ENCODE assay signal across 26 cellular contexts in genomic region chr2:69224495-69224803, GRCh38.
DNase-seq lines count a peak whose midpoint lies in the region; ATAC-seq and TF ChIP-seq lines count a peak whose summit lies in the region.
"Had no signal": no experiment of that assay in that cellular context is flagged by ENCODE, and none has a peak within 500 bp of the region (broad histone marks: within the 10 kb centered on the region; RNA-seq: fewer than 3 reads in every experiment).

No MANE protein-coding gene starts in this region.

- CTCF ChIA-PET in PC-9 (lab: Charles Lee) = no interaction called here
- CTCF ChIA-PET in activated CD8-positive, alpha-beta T cell treated with anti-CD3 and anti-CD28 coated beads for 36 hours (lab: Charles Lee) = no interaction called here

- H3K9me3 ChIP-seq in GM23248 (ENCODE audit: low read depth) (no peaks in the 10 kb centered on the region), PC-9 (ENCODE audit: insufficient read depth, low read depth) (no peaks in the 10 kb centered on the region), neural progenitor cell (ENCODE audit: low read depth) (no peaks in the 10 kb centered on the region)
- H3K9me3 ChIP-seq: HAP-1, heart right ventricle had no signal

- ATAC-seq in left colon (peak; percentile 35), HG03520 (IDR thresholded peaks at IDR 0.05; ENCODE audit: unreplicated experiment) (no peak)
- ATAC-seq in activated CD8-positive, alpha-beta T cell treated with anti-CD3 and anti-CD28 coated beads for 36 hours = no peak
- ATAC-seq: activated CD8-positive, alpha-beta memory T cell treated with anti-CD3 and anti-CD28 coated beads, Interleukin-2, amount 10 ng/mL, durations not matched to agents 7 days and 5 days; foreskin keratinocyte; natural killer cell; Panc1; sciatic nerve; stimulated activated memory B cell treated with anti-CD40 and anti-IgM and Interleukin-4, amounts not matched to agents 10 μg/mL and 1 μg/mL and 100 μg/mL, for 72 hours had no signal

- BruUV-seq in PC-9 (replicated peaks; lab: Mats Ljungman, UMichigan) = no TSS peak

- POLR2A ChIA-PET in PC-9 (lab: Charles Lee; ENCODE audit: unreplicated experiment) = no interaction called here
- POLR2A ChIA-PET in activated CD8-positive, alpha-beta T cell treated with anti-CD3 and anti-CD28 coated beads for 36 hours (lab: Charles Lee) = no interaction called here

- H3K36me3 Mint-ChIP-seq in neural progenitor cell = peaks cover 6% of the 10 kb centered on the region
- H3K36me3 Mint-ChIP-seq in immature natural killer cell = no peaks in the 10 kb centered on the region
- no peaks in the 10 kb centered on the region for H3K36me3 Mint-ChIP-seq in activated CD8-positive, alpha-beta T cell treated with anti-CD3 and anti-CD28 coated beads for 36 hours (ENCODE audit: low read depth)
- H3K36me3 Mint-ChIP-seq: activated CD8-positive, alpha-beta memory T cell treated with anti-CD3 and anti-CD28 coated beads, Interleukin-2, amount 10 ng/mL, durations not matched to agents 7 days and 5 days; CD14-positive monocyte; natural killer cell; stimulated activated memory B cell treated with anti-CD40 and anti-IgM and Interleukin-4, amounts not matched to agents 10 μg/mL and 1 μg/mL and 100 μg/mL, for 72 hours had no signal

- intact Hi-C loops in PC-9 (cut with micrococcal nuclease; ENCODE audit: unreplicated experiment) (no loop called here), left colon (cut with DNase I, micrococcal nuclease) (no loop called here)
- intact Hi-C loops in activated CD8-positive, alpha-beta T cell treated with anti-CD3 and anti-CD28 coated beads for 36 hours (cut with micrococcal nuclease) = no loop called here

- H3K9me2 ChIP-seq in GM23248 (ENCODE audit: insufficient read depth) (no peaks in the 10 kb centered on the region), PC-9 (ENCODE audit: insufficient read depth) (no peaks in the 10 kb centered on the region)

- H3K27me3 ChIP-seq in GM23248 (replicated peaks; ENCODE audit: insufficient read depth) = no peaks in the 10 kb centered on the region
- H3K27me3 ChIP-seq in PC-9 (ENCODE audit: insufficient read depth, low read depth) = no peaks in the 10 kb centered on the region
- H3K27me3 ChIP-seq in neural progenitor cell = no peaks in the 10 kb centered on the region
- H3K27me3 ChIP-seq: brain microvascular endothelial cell, foreskin keratinocyte, heart right ventricle had no signal

- no peak overlapping the region for H3K9ac ChIP-seq in GM23248
- H3K9ac ChIP-seq in neural progenitor cell = no peak overlapping the region
- H3K9ac ChIP-seq: parathyroid adenoma had no signal

- no peak for TF ChIP-seq CTCF in PC-9 (conservative IDR thresholded peaks at IDR 0.05)
- no peak for TF ChIP-seq CTCF in neural progenitor cell (IDR thresholded peaks at IDR 0.05)
- no peak for TF ChIP-seq CTCF in activated CD8-positive, alpha-beta T cell treated with anti-CD3 and anti-CD28 coated beads for 36 hours (IDR thresholded peaks at IDR 0.05)

- H3K27ac ChIP-seq in GM23248 (peak overlapping the region; percentile 78; the same call in 1 of the 2 replicates), PC-9 (no peak overlapping the region), neural progenitor cell (no peak overlapping the region)
- H3K27ac ChIP-seq: brain microvascular endothelial cell, foreskin keratinocyte, parathyroid adenoma had no signal

- H3K4me1 ChIP-seq in GM23248 (ENCODE audit: insufficient read depth) (peaks cover 54% of the 10 kb centered on the region), PC-9 (replicated peaks; ENCODE audit: insufficient read depth) (peaks cover 11% of the 10 kb centered on the region), neural progenitor cell (peaks cover 13% of the 10 kb centered on the region)
- H3K4me1 ChIP-seq: HAP-1 had no signal

- H3K36me3 ChIP-seq in GM23248 (ENCODE audit: low read depth) = no peaks in the 10 kb centered on the region
- H3K36me3 ChIP-seq in PC-9 (ENCODE audit: low read depth) = no peaks in the 10 kb centered on the region
- no peaks in the 10 kb centered on the region for H3K36me3 ChIP-seq in neural progenitor cell
- H3K36me3 ChIP-seq: brain microvascular endothelial cell, HAP-1, heart right ventricle had no signal

- DNase-seq in GM23248 = no peak
- no peak for DNase-seq in PC-9
- DNase-seq in left colon = no peak
- no peak for DNase-seq in neural progenitor cell (ENCODE audit: low spot score)
- no peak for DNase-seq in T-helper 1 cell
- DNase-seq in immature natural killer cell = no peak
- no peak for DNase-seq in activated CD8-positive, alpha-beta T cell treated with anti-CD3 and anti-CD28 coated beads for 36 hours
- DNase-seq: activated CD4-positive, alpha-beta T cell treated with anti-CD3 and anti-CD28 coated beads, Interleukin-2, amount 10 ng/mL, durations not matched to agents 7 days and 5 days; activated CD8-positive, alpha-beta memory T cell treated with anti-CD3 and anti-CD28 coated beads, Interleukin-2, amount 10 ng/mL, durations not matched to agents 7 days and 5 days; activated naive CD4-positive, alpha-beta T cell; activated T-cell treated with anti-CD3 and anti-CD28 coated beads, Interleukin-2, amount 50 U/mL, for 48 hours; brain microvascular endothelial cell; effector CD8-positive, alpha-beta T cell; erythroblast; foreskin keratinocyte; heart right ventricle; natural killer cell; SIG-M5; stimulated activated CD4-positive, alpha-beta T cell treated with anti-CD3 and anti-CD28 coated beads, Interleukin-4, amount 100 ng/mL, for 4 hours had no signal

- in situ Hi-C loops in GM23248 (cut with MboI) = no loop called here

- H3K4me3 ChIP-seq in GM23248 (no peak overlapping the region), PC-9 (no peak overlapping the region), neural progenitor cell (no peak overlapping the region)
- H3K4me3 ChIP-seq: HAP-1, heart right ventricle had no signal

- H2AFZ ChIP-seq in GM23248 (no peak overlapping the region), PC-9 (no peak overlapping the region), neural progenitor cell (replicated peaks) (no peak overlapping the region)
- H2AFZ ChIP-seq: parathyroid adenoma had no signal

- H3K27ac Mint-ChIP-seq in neural progenitor cell = no peak overlapping the region
- no peak overlapping the region for H3K27ac Mint-ChIP-seq in immature natural killer cell
- H3K27ac Mint-ChIP-seq in activated CD8-positive, alpha-beta T cell treated with anti-CD3 and anti-CD28 coated beads for 36 hours = no peak overlapping the region
- H3K27ac Mint-ChIP-seq: activated CD4-positive, alpha-beta T cell treated with anti-CD3 and anti-CD28 coated beads, Interleukin-2, amount 10 ng/mL, durations not matched to agents 7 days and 5 days; activated CD8-positive, alpha-beta memory T cell treated with anti-CD3 and anti-CD28 coated beads, Interleukin-2, amount 10 ng/mL, durations not matched to agents 7 days and 5 days; CD14-positive monocyte; natural killer cell; stimulated activated memory B cell treated with anti-CD40 and anti-IgM and Interleukin-4, amounts not matched to agents 10 μg/mL and 1 μg/mL and 100 μg/mL, for 72 hours had no signal

- WGBS in GM23248 (ENCODE audit: low coverage in 1 of 2, low lambda C conversion rate in 2 of 2, missing lambda C conversion rate in 2 of 2), 2 experiments = 54 to 71% methylated on average over 2 of the region's 2 CpGs

- no peaks in the 10 kb centered on the region; the same call in 1 of the 2 replicates for H3K79me2 ChIP-seq in GM23248 (ENCODE audit: insufficient read depth)
- H3K79me2 ChIP-seq in PC-9 (ENCODE audit: low read depth) = no peaks in the 10 kb centered on the region
- H3K79me2 ChIP-seq in neural progenitor cell (ENCODE audit: low read depth) = no peaks in the 10 kb centered on the region
- H3K79me2 ChIP-seq: parathyroid adenoma had no signal

- H4K20me1 ChIP-seq in GM23248 (ENCODE audit: insufficient read depth) (no peaks in the 10 kb centered on the region), PC-9 (ENCODE audit: insufficient read depth) (no peaks in the 10 kb centered on the region), neural progenitor cell (ENCODE audit: low read depth) (no peaks in the 10 kb centered on the region)

- peaks cover 49% of the 10 kb centered on the region for H3F3A ChIP-seq in GM23248 (ENCODE audit: insufficient read depth)
- H3F3A ChIP-seq in PC-9 (ENCODE audit: insufficient read depth, low read depth) = no peaks in the 10 kb centered on the region
- no peaks in the 10 kb centered on the region for H3F3A ChIP-seq in neural progenitor cell (ENCODE audit: low read depth)

- H3K9me3 Mint-ChIP-seq in neural progenitor cell = no peaks in the 10 kb centered on the region
- peaks cover 0 to 2% (median 0%) of the 10 kb centered on the region in 6 donors for H3K9me3 Mint-ChIP-seq in immature natural killer cell
- no peaks in the 10 kb centered on the region for H3K9me3 Mint-ChIP-seq in activated CD8-positive, alpha-beta T cell treated with anti-CD3 and anti-CD28 coated beads for 36 hours
- H3K9me3 Mint-ChIP-seq: activated CD4-positive, alpha-beta T cell treated with anti-CD3 and anti-CD28 coated beads, Interleukin-2, amount 10 ng/mL, durations not matched to agents 7 days and 5 days; natural killer cell; stimulated activated memory B cell treated with anti-CD40 and anti-IgM and Interleukin-4, amounts not matched to agents 10 μg/mL and 1 μg/mL and 100 μg/mL, for 72 hours had no signal

- H3K4me2 ChIP-seq in GM23248 (ENCODE audit: unreplicated experiment) = no peak overlapping the region
- H3K4me2 ChIP-seq in PC-9 = peak overlapping the region; percentile 18; the same call in 1 of the 2 replicates
- H3K4me2 ChIP-seq in neural progenitor cell = peak overlapping the region; percentile 9

- H3K4me3 Mint-ChIP-seq in neural progenitor cell = no peak overlapping the region
- H3K4me3 Mint-ChIP-seq in immature natural killer cell = no peak overlapping the region
- H3K4me3 Mint-ChIP-seq in activated CD8-positive, alpha-beta T cell treated with anti-CD3 and anti-CD28 coated beads for 36 hours = no peak overlapping the region
- H3K4me3 Mint-ChIP-seq: activated CD4-positive, alpha-beta T cell treated with anti-CD3 and anti-CD28 coated beads, Interleukin-2, amount 10 ng/mL, durations not matched to agents 7 days and 5 days; activated CD8-positive, alpha-beta memory T cell treated with anti-CD3 and anti-CD28 coated beads, Interleukin-2, amount 10 ng/mL, durations not matched to agents 7 days and 5 days; CD14-positive monocyte; natural killer cell; stimulated activated memory B cell treated with anti-CD40 and anti-IgM and Interleukin-4, amounts not matched to agents 10 μg/mL and 1 μg/mL and 100 μg/mL, for 72 hours had no signal

- H3K27me3 Mint-ChIP-seq in neural progenitor cell (ENCODE audit: insufficient read depth, low read depth) = peaks cover 2% of the 10 kb centered on the region
- H3K27me3 Mint-ChIP-seq in immature natural killer cell (ENCODE audit: low read depth in 3 of 3) = peaks cover 3 to 17% (median 16%) of the 10 kb centered on the region in 3 donors
- H3K27me3 Mint-ChIP-seq in activated CD8-positive, alpha-beta T cell treated with anti-CD3 and anti-CD28 coated beads for 36 hours = peaks cover 6% of the 10 kb centered on the region

- H3K4me1 Mint-ChIP-seq in neural progenitor cell (peaks cover 11% of the 10 kb centered on the region), immature natural killer cell (no peaks in the 10 kb centered on the region)
- H3K4me1 Mint-ChIP-seq in activated CD8-positive, alpha-beta T cell treated with anti-CD3 and anti-CD28 coated beads for 36 hours (ENCODE audit: low read depth) = no peaks in the 10 kb centered on the region
- H3K4me1 Mint-ChIP-seq: activated CD4-positive, alpha-beta T cell treated with anti-CD3 and anti-CD28 coated beads, Interleukin-2, amount 10 ng/mL, durations not matched to agents 7 days and 5 days; activated CD8-positive, alpha-beta memory T cell treated with anti-CD3 and anti-CD28 coated beads, Interleukin-2, amount 10 ng/mL, durations not matched to agents 7 days and 5 days; CD14-positive monocyte; natural killer cell; stimulated activated memory B cell treated with anti-CD40 and anti-IgM and Interleukin-4, amounts not matched to agents 10 μg/mL and 1 μg/mL and 100 μg/mL, for 72 hours had no signal
